11 cellular contexts compared by ENCODE assay signal in the genomic region with DNA sequence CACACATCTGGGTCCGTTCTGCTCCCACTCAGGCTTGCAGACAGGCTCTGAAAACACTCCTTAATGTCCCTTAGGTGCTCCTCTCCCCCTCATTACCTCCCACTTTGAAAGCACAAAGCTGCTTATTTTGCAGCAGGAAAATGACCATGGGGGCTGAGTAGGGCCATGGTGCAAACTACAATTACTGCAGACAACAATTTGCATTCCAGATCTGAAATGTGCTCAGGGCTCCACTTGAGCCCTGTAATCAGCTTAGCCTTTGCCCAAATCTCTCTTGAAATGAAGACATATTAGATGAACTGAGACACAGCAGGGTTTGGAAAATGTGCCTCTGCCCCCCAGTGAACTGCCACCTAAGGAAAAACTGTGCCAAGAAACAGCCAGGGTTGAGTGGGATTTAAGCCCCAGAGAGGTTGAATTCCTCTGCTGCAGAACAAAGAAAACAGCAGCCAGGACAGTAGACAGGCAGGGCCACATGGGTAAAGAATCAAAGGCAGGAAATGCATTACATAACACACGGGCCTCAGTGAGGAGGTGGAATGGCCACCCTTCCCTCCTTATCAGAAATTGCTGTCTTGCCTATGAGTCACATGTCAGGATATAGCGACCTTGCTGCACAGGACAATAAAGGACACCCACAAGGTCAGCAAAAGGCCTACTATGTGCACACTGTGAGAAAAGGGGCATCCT.
DNase-seq lines count a peak whose midpoint lies in the region; ATAC-seq and TF ChIP-seq lines count a peak whose summit lies in the region.
"Had no signal": no experiment of that assay in that cellular context is flagged by ENCODE, and none has a peak within 500 bp of the region (broad histone marks: within the 10 kb centered on the region; RNA-seq: fewer than 3 reads in every experiment).

No MANE protein-coding gene starts in this region.

- H3K27me3 ChIP-seq in BLaER1 treated with 17β-estradiol and CSF1 and Interleukin-3, amounts not matched to agents 10 nM and 100 nM: no peaks in the 10 kb centered on the region
- H3K27me3 ChIP-seq: upper lobe of left lung had no signal

- no peaks in the 10 kb centered on the region for H4K20me1 ChIP-seq in BLaER1 treated with 17β-estradiol and CSF1 and Interleukin-3, amounts not matched to agents 10 nM and 100 nM

- H3K9ac ChIP-seq in BLaER1 treated with 17β-estradiol and CSF1 and Interleukin-3, amounts not matched to agents 10 nM and 100 nM: no peak overlapping the region

- no peak overlapping the region for H3K4me3 Mint-ChIP-seq in activated CD4-positive, alpha-beta memory T cell treated with anti-CD3 and anti-CD28 coated beads for 36 hours

- peak overlapping the region; percentile 30 to 73 (median 40); a peak in 19 of 22 replicates for H3K4me2 ChIP-seq in BLaER1 treated with 17β-estradiol and CSF1 and Interleukin-3, amounts not matched to agents 10 nM and 100 nM

- H3K36me3 Mint-ChIP-seq in activated CD4-positive, alpha-beta memory T cell treated with anti-CD3 and anti-CD28 coated beads for 36 hours: peaks cover 9% of the 10 kb centered on the region

- H3K36me3 ChIP-seq in BLaER1 treated with 17β-estradiol and CSF1 and Interleukin-3, amounts not matched to agents 10 nM and 100 nM: no peaks in the 10 kb centered on the region
- no peaks in the 10 kb centered on the region for H3K36me3 ChIP-seq in KOPT-K1 (ENCODE audit: insufficient read depth, low read length)
- H3K36me3 ChIP-seq: upper lobe of left lung had no signal

- H3K27ac Mint-ChIP-seq in activated CD4-positive, alpha-beta memory T cell treated with anti-CD3 and anti-CD28 coated beads for 36 hours: no peak overlapping the region

- intact Hi-C loops in activated CD4-positive, alpha-beta memory T cell treated with anti-CD3 and anti-CD28 coated beads for 36 hours (cut with micrococcal nuclease): no loop called here

- H3K9me3 Mint-ChIP-seq in activated CD4-positive, alpha-beta memory T cell treated with anti-CD3 and anti-CD28 coated beads for 36 hours: peaks cover 11% of the 10 kb centered on the region

- H3K27ac ChIP-seq in BLaER1 treated with 17β-estradiol and CSF1 and Interleukin-3, amounts not matched to agents 10 nM and 100 nM: no peak overlapping the region
- peak overlapping the region; percentile 53 for H3K27ac ChIP-seq in KOPT-K1 (ENCODE audit: low read depth, low read length, poor library complexity, severe bottlenecking)

- no peaks in the 10 kb centered on the region for H3K27me3 Mint-ChIP-seq in activated CD4-positive, alpha-beta memory T cell treated with anti-CD3 and anti-CD28 coated beads for 36 hours

- H3K9me3 ChIP-seq in BLaER1 treated with 17β-estradiol and CSF1 and Interleukin-3, amounts not matched to agents 10 nM and 100 nM (replicated peaks in 1 of 11): peaks cover 2 to 7% (median 3%) of the 10 kb centered on the region in 11 experiments; a peak in 20 of 22 replicates
- H3K9me3 ChIP-seq in KOPT-K1 (ENCODE audit: insufficient read depth, low read length, poor library complexity, severe bottlenecking): peaks cover 3% of the 10 kb centered on the region
- H3K9me3 ChIP-seq: upper lobe of left lung had no signal

- H3K4me1 ChIP-seq in BLaER1 treated with 17β-estradiol and CSF1 and Interleukin-3, amounts not matched to agents 10 nM and 100 nM: peaks cover 17 to 34% (median 20%) of the 10 kb centered on the region in 10 experiments

- peak; percentile 38 for DNase-seq in activated CD4-positive, alpha-beta memory T cell treated with anti-CD3 and anti-CD28 coated beads for 36 hours
- peak; percentile 13 for DNase-seq in kidney tubule cell (ENCODE audit: low spot score)
- no peak for DNase-seq in NCI-H1417 (lab: John Stamatoyannopoulos, UW)
- DNase-seq in DMS153 (lab: John Stamatoyannopoulos, UW): no peak
- no peak for DNase-seq in DMS114 treated with DMSO at 0.1 percent for 48 hours (lab: John Stamatoyannopoulos, UW; ENCODE audit: unreplicated experiment)
- DNase-seq: NCI-H1694 treated with DMSO at 0.1 percent for 48 hours, upper lobe of left lung had no signal

- no peak overlapping the region for H3K4me3 ChIP-seq in BLaER1 treated with 17β-estradiol and CSF1 and Interleukin-3, amounts not matched to agents 10 nM and 100 nM
- H3K4me3 ChIP-seq: skin epidermis, upper lobe of left lung had no signal

- POLR2A ChIA-PET in activated CD4-positive, alpha-beta memory T cell treated with anti-CD3 and anti-CD28 coated beads for 36 hours (lab: Charles Lee): interaction anchor here (1.4 kb wide), 2 partner anchors 12 to 13 kb away, joined by 3 read pairs; no protein-coding TSS in a partner anchor

- CTCF ChIA-PET in activated CD4-positive, alpha-beta memory T cell treated with anti-CD3 and anti-CD28 coated beads for 36 hours (lab: Charles Lee): interaction anchor here (0.5 to 1.2 kb wide), 2 partner anchors 51 to 129 kb away, joined by 3 read pairs; no protein-coding TSS in a partner anchor

- H3K4me1 Mint-ChIP-seq in activated CD4-positive, alpha-beta memory T cell treated with anti-CD3 and anti-CD28 coated beads for 36 hours (ENCODE audit: low read depth): peaks cover 87% of the 10 kb centered on the region

- no peak for TF ChIP-seq POLR2A in GM18505 (IDR thresholded peaks at IDR 0.05; ENCODE audit: borderline replicate concordance, extremely low read depth, insufficient read depth, insufficient read length)

- ATAC-seq in GM18505 (IDR thresholded peaks at IDR 0.05; ENCODE audit: unreplicated experiment): no peak

Comparison
In these comparisons a context has a peak if more than half of its experiments do, and no peak if none do; other contexts are left out.
1. DNase-seq: peak in activated CD4-positive, alpha-beta memory T cell treated with anti-CD3 and anti-CD28 coated beads for 36 hours (single experiment) and kidney tubule cell (single experiment); none in NCI-H1417 (0 of 3), DMS153 (single experiment) and DMS114 treated with DMSO at 0.1 percent for 48 hours (single experiment).